Comparison of ENCODE assay signal across 10 cellular contexts in genomic region chr1:157494093-157494492, GRCh38. TPM values are rescaled to one million over a fixed set of nuclear protein-coding genes. Genes with fewer than 3 reads are reported as not detected.
"Had no signal": no experiment of that assay in that cellular context is flagged by ENCODE, and none has a peak within 500 bp of the region (broad histone marks: within the 10 kb centered on the region; RNA-seq: fewer than 3 reads in every experiment).

No MANE protein-coding gene starts in this region.

- H3K4me3 Mint-ChIP-seq: IgD-negative memory B cell had no signal

- ATAC-seq: HepG2, K562 had no signal

- H3K27ac Mint-ChIP-seq: IgD-negative memory B cell had no signal

- FAIRE-seq: HepG2, HTR-8/SVneo had no signal

- DNase-seq: IMR-90, KBM-7, KG1 had no signal

- H3K4me3 ChIP-seq: K562 had no signal

- H3K9me3 Mint-ChIP-seq: IgD-negative memory B cell had no signal

- H3K27ac ChIP-seq: HL-60 had no signal

RNA-seq across cellular contexts. Expression of gene FCRL5, which starts 58.2 kb away (rescaled TPM):
- total RNA-seq: HepG2, HT-29, HT1080, IMR-90, K562 had no signal
- polyA plus RNA-seq: HepG2, IMR-90, K562 had no signal
